10 cellular contexts compared by ENCODE assay signal in genomic region chr13:40432018-40432978, GRCh38.
DNase-seq lines count a peak whose midpoint lies in the region; ATAC-seq, FAIRE-seq and TF ChIP-seq lines count a peak whose summit lies in the region.
"Had no signal": no experiment of that assay in that cellular context is flagged by ENCODE, and none has a peak within 500 bp of the region (broad histone marks: within the 10 kb centered on the region; RNA-seq: fewer than 3 reads in every experiment).

No MANE protein-coding gene starts in this region.

- RAD21 ChIA-PET in GM12878 (lab: Charles Lee; ENCODE audit: unreplicated experiment), result interaction anchor here (0.7 to 2.1 kb wide), 11 partner anchors 10 to 372 kb away, joined by 3 to 9 read pairs (median 3); no protein-coding TSS in a partner anchor

- CTCF ChIA-PET in CD4-positive, alpha-beta T cell (lab: Charles Lee), result interaction anchor here (0.7 to 1.0 kb wide), 2 partner anchors 29 to 241 kb away, joined by 3 read pairs; no protein-coding TSS in a partner anchor
- CTCF ChIA-PET in GM12878 (lab: Yijun Ruan, JAX), result interaction anchor here (0.8 to 2.4 kb wide), 4 partner anchors 12 to 363 kb away, joined by 3 to 8 read pairs (median 3); no protein-coding TSS in a partner anchor
- CTCF ChIA-PET in CD8-positive, alpha-beta T cell (lab: Charles Lee), result interaction anchor here (0.7 to 1.4 kb wide), 3 partner anchors 7 to 490 kb away, joined by 3 read pairs; no protein-coding TSS in a partner anchor

- intact Hi-C loops in CD4-positive, alpha-beta T cell (cut with DNase I, micrococcal nuclease), result loop anchor here in 1 of 2 experiments (5.0 kb wide), 2 partner anchors 50 to 125 kb away; no protein-coding TSS in a partner anchor
- intact Hi-C loops in GM12878 (cut with micrococcal nuclease; ENCODE audit: unreplicated experiment), result no loop called here
- intact Hi-C loops in activated T-helper 2 cell treated with anti-CD3 and anti-CD28 coated beads, Interferon-gamma antibody, Interleukin-2, Interleukin-4, amounts not matched to agents 10 μg/mL and 5 μg/mL and 100 μg/mL, durations not matched to agents 14 hours and 24 hours and 36 hours (cut with micrococcal nuclease), result loop anchor here (10.0 kb wide), 1 partner anchor 747 kb away; no protein-coding TSS in a partner anchor
- intact Hi-C loops in CD8-positive, alpha-beta T cell (cut with DNase I, micrococcal nuclease), result no loop called here

- SMC1A ChIA-PET in GM12878 (lab: Charles Lee; ENCODE audit: uncharacterized antibody, unreplicated experiment), result interaction anchor here (0.6 to 3.8 kb wide), 12 partner anchors 10 to 233 kb away, joined by 3 to 24 read pairs (median 4); no protein-coding TSS in a partner anchor

- TF ChIP-seq RAD21 in GM12878 (IDR thresholded peaks at IDR 0.05; ENCODE audit: insufficient read depth, low read depth, low read length), result no peak

- H3K36me3 Mint-ChIP-seq in CD4-positive, alpha-beta T cell (ENCODE audit: low read depth), result no peaks in the 10 kb centered on the region
- no peaks in the 10 kb centered on the region for H3K36me3 Mint-ChIP-seq in activated T-helper 2 cell treated with anti-CD3 and anti-CD28 coated beads, Interferon-gamma antibody, Interleukin-2, Interleukin-4, amounts not matched to agents 10 μg/mL and 5 μg/mL and 100 μg/mL, durations not matched to agents 14 hours and 24 hours and 36 hours (ENCODE audit: low read depth)
- H3K36me3 Mint-ChIP-seq in CD8-positive, alpha-beta T cell, result no peaks in the 10 kb centered on the region
- H3K36me3 Mint-ChIP-seq: brain had no signal

- peaks cover 60% of the 10 kb centered on the region for H3K4me1 Mint-ChIP-seq in CD4-positive, alpha-beta T cell (ENCODE audit: low read depth)
- H3K4me1 Mint-ChIP-seq in activated T-helper 2 cell treated with anti-CD3 and anti-CD28 coated beads, Interferon-gamma antibody, Interleukin-2, Interleukin-4, amounts not matched to agents 10 μg/mL and 5 μg/mL and 100 μg/mL, durations not matched to agents 14 hours and 24 hours and 36 hours (ENCODE audit: low read depth), result peaks cover 18% of the 10 kb centered on the region
- peaks cover 44% of the 10 kb centered on the region for H3K4me1 Mint-ChIP-seq in CD8-positive, alpha-beta T cell (ENCODE audit: low read depth)

- TF ChIP-seq POLR2A in GM12878 (IDR thresholded peaks at IDR 0.05; ENCODE audit: low read depth, low read length), result no peak

- no peak overlapping the region for H3K27ac ChIP-seq in CD4-positive, alpha-beta T cell (ENCODE audit: low read depth, low read length)
- no peak overlapping the region for H3K27ac ChIP-seq in GM12878 (ENCODE audit: control insufficient read depth, insufficient read depth)
- no peak overlapping the region for H3K27ac ChIP-seq in CD8-positive, alpha-beta T cell (ENCODE audit: low read depth, low read length)

- no peak for TF ChIP-seq CTCF in CD4-positive, alpha-beta T cell (IDR thresholded peaks at IDR 0.05)
- no peak for TF ChIP-seq CTCF in GM12878 (IDR thresholded peaks at IDR 0.05 in 2 of 3, conservative IDR thresholded peaks at IDR 0.05 in 1 of 3; ENCODE audit: control insufficient read depth in 2 of 3, extremely low read depth in 1 of 3, insufficient read depth in 1 of 3, low read depth in 3 of 3, low read length in 3 of 3)
- TF ChIP-seq CTCF in CD8-positive, alpha-beta T cell (IDR thresholded peaks at IDR 0.05), result no peak

- WGBS in GM12878 (ENCODE audit: insufficient coverage, insufficient replicate concordance, low lambda C conversion rate, missing lambda C conversion rate), result 56% methylated on average over 5 of the region's 5 CpGs

- H4K20me1 ChIP-seq in GM12878 (ENCODE audit: control insufficient read depth, insufficient read depth), result no peaks in the 10 kb centered on the region

- POLR2A ChIA-PET in CD4-positive, alpha-beta T cell (lab: Charles Lee), result interaction anchor here (0.7 to 0.9 kb wide), 2 partner anchors 43 to 46 kb away, joined by 3 read pairs; no protein-coding TSS in a partner anchor
- POLR2A ChIA-PET in GM12878 (lab: Charles Lee), result interaction anchor here (0.7 to 1.7 kb wide), 5 partner anchors 10 to 415 kb away, joined by 3 to 6 read pairs (median 3); no protein-coding TSS in a partner anchor
- POLR2A ChIA-PET in CD8-positive, alpha-beta T cell (lab: Charles Lee), result no interaction called here

- no peak overlapping the region for H3K4me3 Mint-ChIP-seq in CD4-positive, alpha-beta T cell
- no peak overlapping the region for H3K4me3 Mint-ChIP-seq in activated T-helper 2 cell treated with anti-CD3 and anti-CD28 coated beads, Interferon-gamma antibody, Interleukin-2, Interleukin-4, amounts not matched to agents 10 μg/mL and 5 μg/mL and 100 μg/mL, durations not matched to agents 14 hours and 24 hours and 36 hours (ENCODE audit: low read depth)
- no peak overlapping the region for H3K4me3 Mint-ChIP-seq in CD8-positive, alpha-beta T cell
- H3K4me3 Mint-ChIP-seq: brain had no signal

- no peak overlapping the region for H3K9ac ChIP-seq in GM12878 (ENCODE audit: control insufficient read depth, insufficient read depth, low read length)

- no peak overlapping the region for H3K4me3 ChIP-seq in GM12878
- H3K4me3 ChIP-seq in CD8-positive, alpha-beta T cell (ENCODE audit: low read depth, low read length), result no peak overlapping the region

- H3K27me3 ChIP-seq in CD4-positive, alpha-beta T cell (ENCODE audit: control insufficient read depth, insufficient read depth, low read length), result no peaks in the 10 kb centered on the region
- no peaks in the 10 kb centered on the region for H3K27me3 ChIP-seq in GM12878 (replicated peaks in 1 of 2; ENCODE audit: control insufficient read depth in 2 of 2, insufficient read depth in 2 of 2, low read length in 1 of 2)
- no peaks in the 10 kb centered on the region for H3K27me3 ChIP-seq in CD8-positive, alpha-beta T cell (ENCODE audit: insufficient read depth, low read length)

- in situ Hi-C loops in GM12878 (cut with MboI), result no loop called here

- no peak for ATAC-seq in CD4-positive, alpha-beta T cell (ENCODE audit: poor library complexity)
- ATAC-seq in GM19043 (IDR thresholded peaks at IDR 0.05; ENCODE audit: low read depth, unreplicated experiment), result peak; percentile 68
- peak; percentile 72 for ATAC-seq in HG03095 (IDR thresholded peaks at IDR 0.05; ENCODE audit: unreplicated experiment)
- ATAC-seq in GM12878, result peak; percentile 86
- ATAC-seq in CD8-positive, alpha-beta T cell, result no peak

- H2AFZ ChIP-seq in GM12878 (ENCODE audit: control insufficient read depth, low read depth, low read length), result no peak overlapping the region

- H3K9me3 ChIP-seq in CD4-positive, alpha-beta T cell (ENCODE audit: control insufficient read depth, low read length), result no peaks in the 10 kb centered on the region
- no peaks in the 10 kb centered on the region; the same call in 1 of the 3 replicates for H3K9me3 ChIP-seq in GM12878 (replicated peaks; ENCODE audit: control insufficient read depth, insufficient read depth, low read length)
- no peaks in the 10 kb centered on the region for H3K9me3 ChIP-seq in CD8-positive, alpha-beta T cell (ENCODE audit: low read length)

- no peaks in the 10 kb centered on the region for H3K79me2 ChIP-seq in GM12878 (ENCODE audit: control insufficient read depth, insufficient read depth, low read length)

- H3K27me3 Mint-ChIP-seq in CD4-positive, alpha-beta T cell, result no peaks in the 10 kb centered on the region
- H3K27me3 Mint-ChIP-seq in activated T-helper 2 cell treated with anti-CD3 and anti-CD28 coated beads, Interferon-gamma antibody, Interleukin-2, Interleukin-4, amounts not matched to agents 10 μg/mL and 5 μg/mL and 100 μg/mL, durations not matched to agents 14 hours and 24 hours and 36 hours (ENCODE audit: low read depth), result no peaks in the 10 kb centered on the region
- H3K27me3 Mint-ChIP-seq in CD8-positive, alpha-beta T cell (ENCODE audit: low read depth), result no peaks in the 10 kb centered on the region

- no peak for DNase-seq in CD4-positive, alpha-beta T cell
- peak; percentile 48 for DNase-seq in GM12878 (ENCODE audit: low read depth, low spot score)
- DNase-seq in iPS-NIHi7 (ENCODE audit: extremely low spot score), result no peak
- no peak for DNase-seq in activated T-helper 2 cell treated with anti-CD3 and anti-CD28 coated beads, Interferon-gamma antibody, Interleukin-2, Interleukin-4, amounts not matched to agents 10 μg/mL and 5 μg/mL and 100 μg/mL, durations not matched to agents 14 hours and 24 hours and 36 hours (ENCODE audit: low spot score)
- DNase-seq in NCI-H524 treated with DMSO at 0.1 percent for 48 hours (lab: John Stamatoyannopoulos, UW), result no peak
- no peak for DNase-seq in CD8-positive, alpha-beta T cell
- DNase-seq: C1 segment of cervical spinal cord had no signal

- no TSS peak for BruUV-seq in GM12878 (replicated peaks; lab: Mats Ljungman, UMichigan)

- H3K9me3 Mint-ChIP-seq in CD4-positive, alpha-beta T cell, result no peaks in the 10 kb centered on the region
- no peaks in the 10 kb centered on the region for H3K9me3 Mint-ChIP-seq in activated T-helper 2 cell treated with anti-CD3 and anti-CD28 coated beads, Interferon-gamma antibody, Interleukin-2, Interleukin-4, amounts not matched to agents 10 μg/mL and 5 μg/mL and 100 μg/mL, durations not matched to agents 14 hours and 24 hours and 36 hours
- no peaks in the 10 kb centered on the region for H3K9me3 Mint-ChIP-seq in CD8-positive, alpha-beta T cell

- H3K4me2 ChIP-seq in GM12878 (ENCODE audit: control insufficient read depth, insufficient read depth), result peak overlapping the region; percentile 27; the same call in 1 of the 2 replicates

- H3K4me1 ChIP-seq in GM12878 (ENCODE audit: control insufficient read depth, insufficient read depth, low read length), result peaks cover 19% of the 10 kb centered on the region
- H3K4me1 ChIP-seq in CD8-positive, alpha-beta T cell (ENCODE audit: insufficient read depth, low read length), result peaks cover 39% of the 10 kb centered on the region

- TF ChIP-seq EP300 in GM12878 (IDR thresholded peaks at IDR 0.05; ENCODE audit: borderline replicate concordance in 1 of 2, control insufficient read depth in 1 of 2, low read depth in 2 of 2, low read length in 2 of 2), result peak; percentile 36 to 37; a peak in 1 of 4 replicates

- H3K27ac Mint-ChIP-seq in CD4-positive, alpha-beta T cell, result peak overlapping the region; percentile 59
- no peak overlapping the region for H3K27ac Mint-ChIP-seq in activated T-helper 2 cell treated with anti-CD3 and anti-CD28 coated beads, Interferon-gamma antibody, Interleukin-2, Interleukin-4, amounts not matched to agents 10 μg/mL and 5 μg/mL and 100 μg/mL, durations not matched to agents 14 hours and 24 hours and 36 hours
- H3K27ac Mint-ChIP-seq in CD8-positive, alpha-beta T cell, result no peak overlapping the region
- H3K27ac Mint-ChIP-seq: brain had no signal

- H3K36me3 ChIP-seq in GM12878 (ENCODE audit: control insufficient read depth in 2 of 2, insufficient read depth in 2 of 2, low read length in 1 of 2), result no peaks in the 10 kb centered on the region
- no peaks in the 10 kb centered on the region for H3K36me3 ChIP-seq in CD8-positive, alpha-beta T cell (ENCODE audit: insufficient read depth, low read length)

- FAIRE-seq in GM12878 (lab: Jason Lieb, UNC), result peak; percentile 59

Comparison
In these comparisons a context has a peak if more than half of its experiments do, and no peak if none do; other contexts are left out.
1. ATAC-seq: peak in GM19043 (single experiment), HG03095 (single experiment) and GM12878 (single experiment); none in CD4-positive, alpha-beta T cell (single experiment) and CD8-positive, alpha-beta T cell (single experiment).